Comparison of ENCODE assay signal across 1 cellular context in the genomic region with DNA sequence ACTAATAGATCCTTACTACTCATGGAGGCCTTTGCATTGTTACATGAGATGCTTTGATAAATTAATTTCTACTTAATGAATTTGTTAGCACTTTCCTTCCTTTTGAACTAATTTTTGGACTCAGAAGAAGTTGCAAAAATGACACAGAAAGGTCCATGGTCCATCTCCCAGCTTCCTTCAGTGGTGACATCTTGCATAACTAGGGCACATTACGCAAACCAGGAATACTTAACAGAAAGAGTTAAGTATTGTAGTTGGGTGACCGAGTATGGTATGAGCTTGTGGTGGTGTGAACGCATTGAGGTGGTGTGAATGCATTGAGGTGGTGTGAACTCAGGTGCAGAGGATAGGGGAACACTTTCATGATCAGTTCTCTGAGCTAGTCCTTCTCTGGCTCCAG.
TF ChIP-seq lines count a peak whose summit lies in the region.

No MANE protein-coding gene starts in this region.

TF ChIP-seq in HepG2, 621 proteins besides CTCF, POLR2A, EP300 and RAD21 (continued from another document):
- TF ChIP-seq, protein P1, sequence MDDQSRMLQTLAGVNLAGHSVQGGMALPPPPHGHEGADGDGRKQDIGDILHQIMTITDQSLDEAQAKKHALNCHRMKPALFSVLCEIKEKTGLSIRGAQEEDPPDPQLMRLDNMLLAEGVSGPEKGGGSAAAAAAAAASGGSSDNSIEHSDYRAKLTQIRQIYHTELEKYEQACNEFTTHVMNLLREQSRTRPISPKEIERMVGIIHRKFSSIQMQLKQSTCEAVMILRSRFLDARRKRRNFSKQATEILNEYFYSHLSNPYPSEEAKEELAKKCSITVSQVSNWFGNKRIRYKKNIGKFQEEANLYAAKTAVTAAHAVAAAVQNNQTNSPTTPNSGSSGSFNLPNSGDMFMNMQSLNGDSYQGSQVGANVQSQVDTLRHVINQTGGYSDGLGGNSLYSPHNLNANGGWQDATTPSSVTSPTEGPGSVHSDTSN (CRISPR knock-in tag; IDR thresholded peaks at IDR 0.05; ENCODE audit: borderline replicate concordance): no peak
- TF ChIP-seq, protein P2, sequence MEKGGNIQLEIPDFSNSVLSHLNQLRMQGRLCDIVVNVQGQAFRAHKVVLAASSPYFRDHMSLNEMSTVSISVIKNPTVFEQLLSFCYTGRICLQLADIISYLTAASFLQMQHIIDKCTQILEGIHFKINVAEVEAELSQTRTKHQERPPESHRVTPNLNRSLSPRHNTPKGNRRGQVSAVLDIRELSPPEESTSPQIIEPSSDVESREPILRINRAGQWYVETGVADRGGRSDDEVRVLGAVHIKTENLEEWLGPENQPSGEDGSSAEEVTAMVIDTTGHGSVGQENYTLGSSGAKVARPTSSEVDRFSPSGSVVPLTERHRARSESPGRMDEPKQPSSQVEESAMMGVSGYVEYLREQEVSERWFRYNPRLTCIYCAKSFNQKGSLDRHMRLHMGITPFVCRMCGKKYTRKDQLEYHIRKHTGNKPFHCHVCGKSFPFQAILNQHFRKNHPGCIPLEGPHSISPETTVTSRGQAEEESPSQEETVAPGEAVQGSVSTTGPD (CRISPR knock-in tag; IDR thresholded peaks at IDR 0.05): no peak
- TF ChIP-seq ZNF652 (CRISPR knock-in tag; IDR thresholded peaks at IDR 0.05; ENCODE audit: borderline replicate concordance, low read depth) (peak; percentile 29; the same call in 1 of the 2 replicates), NFATC3 (CRISPR knock-in tag; IDR thresholded peaks at IDR 0.05) (no peak), ZNF839 (CRISPR knock-in tag; IDR thresholded peaks at IDR 0.05; ENCODE audit: borderline replicate concordance) (no peak), HNF4G (IDR thresholded peaks at IDR 0.05; ENCODE audit: borderline replicate concordance, low read depth, low read length) (0 out of 2 replicates have a peak, but pooled peaks have one; percentile 20), HNF4G (CRISPR knock-in tag; IDR thresholded peaks at IDR 0.05; ENCODE audit: borderline replicate concordance, low read depth) (no peak), ZSCAN31 (CRISPR knock-in tag; IDR thresholded peaks at IDR 0.05; ENCODE audit: low read depth) (no peak), MEIS1 (CRISPR knock-in tag; IDR thresholded peaks at IDR 0.05; ENCODE audit: borderline replicate concordance) (no peak), ZNF616 (CRISPR knock-in tag; IDR thresholded peaks at IDR 0.05; ENCODE audit: low read depth) (no peak), ZNF354B (CRISPR knock-in tag; IDR thresholded peaks at IDR 0.05) (no peak), RBFOX2 (IDR thresholded peaks at IDR 0.05; ENCODE audit: low read depth, low read length) (no peak), CEBPG (CRISPR knock-in tag; IDR thresholded peaks at IDR 0.05) (peak; percentile 62), FOXK1 (CRISPR knock-in tag; IDR thresholded peaks at IDR 0.05; ENCODE audit: borderline replicate concordance, low read depth) (no peak), AGO2 (optimal IDR thresholded peaks at IDR 0.05; ENCODE audit: low read depth, low read length) (no peak), ZFP41 (CRISPR knock-in tag; IDR thresholded peaks at IDR 0.05; ENCODE audit: borderline replicate concordance) (no peak), TOE1 (CRISPR knock-in tag; IDR thresholded peaks at IDR 0.05) (no peak), TCF7 (IDR thresholded peaks at IDR 0.05; ENCODE audit: low read depth) (no peak), ZKSCAN1 (IDR thresholded peaks at IDR 0.05; ENCODE audit: low read length) (no peak), DNMT1 (CRISPR knock-in tag; IDR thresholded peaks at IDR 0.05) (no peak), HNF4A (CRISPR knock-in tag; IDR thresholded peaks at IDR 0.05) (peak; percentile 64), ZNF558 (CRISPR knock-in tag; IDR thresholded peaks at IDR 0.05; ENCODE audit: borderline replicate concordance) (no peak)
- TF ChIP-seq, protein P3, sequence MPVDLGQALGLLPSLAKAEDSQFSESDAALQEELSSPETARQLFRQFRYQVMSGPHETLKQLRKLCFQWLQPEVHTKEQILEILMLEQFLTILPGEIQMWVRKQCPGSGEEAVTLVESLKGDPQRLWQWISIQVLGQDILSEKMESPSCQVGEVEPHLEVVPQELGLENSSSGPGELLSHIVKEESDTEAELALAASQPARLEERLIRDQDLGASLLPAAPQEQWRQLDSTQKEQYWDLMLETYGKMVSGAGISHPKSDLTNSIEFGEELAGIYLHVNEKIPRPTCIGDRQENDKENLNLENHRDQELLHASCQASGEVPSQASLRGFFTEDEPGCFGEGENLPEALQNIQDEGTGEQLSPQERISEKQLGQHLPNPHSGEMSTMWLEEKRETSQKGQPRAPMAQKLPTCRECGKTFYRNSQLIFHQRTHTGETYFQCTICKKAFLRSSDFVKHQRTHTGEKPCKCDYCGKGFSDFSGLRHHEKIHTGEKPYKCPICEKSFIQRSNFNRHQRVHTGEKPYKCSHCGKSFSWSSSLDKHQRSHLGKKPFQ (CRISPR knock-in tag; IDR thresholded peaks at IDR 0.05; ENCODE audit: insufficient replicate concordance): peak; percentile 78
TF ChIP-seq in HepG2: peak in this region for 6.
